Comparison of ENCODE assay signal across 9 cellular contexts in genomic region chr19:3028305-3029069, GRCh38.
DNase-seq lines count a peak whose midpoint lies in the region; ATAC-seq and TF ChIP-seq lines count a peak whose summit lies in the region.
"Had no signal": no experiment of that assay in that cellular context is flagged by ENCODE, and none has a peak within 500 bp of the region (broad histone marks: within the 10 kb centered on the region; RNA-seq: fewer than 3 reads in every experiment).

No MANE protein-coding gene starts in this region.

- intact Hi-C loops in dendritic cell treated with granulocyte-macrophage colony-stimulating factor and Interleukin-4, amounts not matched to agents 40 ng/mL and 50 ng/mL, for 4 days (cut with micrococcal nuclease), result no loop called here

- no peaks in the 10 kb centered on the region for H3K9me3 Mint-ChIP-seq in dendritic cell treated with granulocyte-macrophage colony-stimulating factor and Interleukin-4, amounts not matched to agents 40 ng/mL and 50 ng/mL, for 4 days
- H3K9me3 Mint-ChIP-seq: neural crest cell had no signal

- peak overlapping the region; percentile 41; the same call in 1 of the 2 replicates for H3K4me2 ChIP-seq in MM.1S (ENCODE audit: low read depth, low read length)

- H3K9me3 ChIP-seq in MM.1S (replicated peaks; ENCODE audit: insufficient read depth, low read length), result no peaks in the 10 kb centered on the region
- H3K9me3 ChIP-seq in mucosa of rectum (ENCODE audit: control insufficient read depth in 2 of 2, low read length in 2 of 2), result no peaks in the 10 kb centered on the region

- H3K4me3 Mint-ChIP-seq in dendritic cell treated with granulocyte-macrophage colony-stimulating factor and Interleukin-4, amounts not matched to agents 40 ng/mL and 50 ng/mL, for 4 days, result peak overlapping the region; percentile 61

- H3K27ac ChIP-seq in MM.1S (ENCODE audit: low read length), result no peak overlapping the region
- H3K27ac ChIP-seq in mucosa of rectum (ENCODE audit: low read depth in 2 of 2, low read length in 2 of 2), result peak overlapping the region in 1 of 2 donors; percentile 28

- no peaks in the 10 kb centered on the region; the same call in 1 of the 2 replicates for H4K20me1 ChIP-seq in MM.1S (ENCODE audit: insufficient read depth, low read length)

- H3K4me3 ChIP-seq in AG09309 (ENCODE audit: control insufficient read depth, low read depth, low read length), result peak overlapping the region; percentile 32
- no peak overlapping the region for H3K4me3 ChIP-seq in MM.1S (ENCODE audit: low read length)
- H3K4me3 ChIP-seq in mucosa of rectum (ENCODE audit: low read length in 2 of 2), result peak overlapping the region; percentile 56 to 67

- no peaks in the 10 kb centered on the region for H3K36me3 Mint-ChIP-seq in dendritic cell treated with granulocyte-macrophage colony-stimulating factor and Interleukin-4, amounts not matched to agents 40 ng/mL and 50 ng/mL, for 4 days (ENCODE audit: low read depth)

- H3K27me3 ChIP-seq in MM.1S (replicated peaks; ENCODE audit: insufficient read depth, low read length) (peaks cover 92% of the 10 kb centered on the region), mucosa of rectum (ENCODE audit: control insufficient read depth in 2 of 2, insufficient read depth in 2 of 2, low read length in 2 of 2) (no peaks in the 10 kb centered on the region)

- H3K9ac ChIP-seq in MM.1S (ENCODE audit: low read length), result no peak overlapping the region
- peak overlapping the region; percentile 17 to 75 for H3K9ac ChIP-seq in mucosa of rectum (ENCODE audit: low read depth in 1 of 2, low read length in 2 of 2)

- no peaks in the 10 kb centered on the region for H3K9me2 ChIP-seq in MM.1S (replicated peaks; ENCODE audit: insufficient read depth, low read length)

- H3K36me3 ChIP-seq in MM.1S (replicated peaks; ENCODE audit: insufficient read depth, low read length) (no peaks in the 10 kb centered on the region), mucosa of rectum (ENCODE audit: control insufficient read depth in 2 of 2, insufficient read depth in 2 of 2, low read length in 2 of 2) (no peaks in the 10 kb centered on the region)

- peaks cover 92% of the 10 kb centered on the region for H3K27me3 Mint-ChIP-seq in dendritic cell treated with granulocyte-macrophage colony-stimulating factor and Interleukin-4, amounts not matched to agents 40 ng/mL and 50 ng/mL, for 4 days

- H3K4me1 ChIP-seq in MM.1S (ENCODE audit: low read length) (no peaks in the 10 kb centered on the region), mucosa of rectum (ENCODE audit: control insufficient read depth in 2 of 2, insufficient read depth in 2 of 2, low read length in 2 of 2) (peaks cover 10% of the 10 kb centered on the region in 2 donors)

- H2AFZ ChIP-seq in MM.1S (ENCODE audit: low read length), result no peak overlapping the region

- TF ChIP-seq CTCF in AG09309 (IDR thresholded peaks at IDR 0.05; ENCODE audit: control insufficient read depth, insufficient read depth, low read depth, low read length, missing control alignments) (no peak), MM.1S (IDR thresholded peaks at IDR 0.05; ENCODE audit: low read length) (no peak)

- ATAC-seq in HG03432 (IDR thresholded peaks at IDR 0.05; ENCODE audit: unreplicated experiment), result no peak
- ATAC-seq in HG03378 (IDR thresholded peaks at IDR 0.05; ENCODE audit: unreplicated experiment), result no peak

- DNase-seq in AG09309 (ENCODE audit: low read depth), result no peak
- no peak for DNase-seq in MM.1S
- DNase-seq in stimulated activated CD4-positive, alpha-beta T cell treated with anti-CD3 and anti-CD28 coated beads, Interleukin-2, amount 100 ng/mL, for 48 hours, result no peak
- DNase-seq in SIG-M5 treated with dmso at 0.1 percent for 504 hours (lab: John Stamatoyannopoulos, UW; ENCODE audit: unreplicated experiment), result no peak

- H3K27ac Mint-ChIP-seq in dendritic cell treated with granulocyte-macrophage colony-stimulating factor and Interleukin-4, amounts not matched to agents 40 ng/mL and 50 ng/mL, for 4 days, result no peak overlapping the region

- H3F3A ChIP-seq in MM.1S (ENCODE audit: insufficient read depth, low read length), result no peaks in the 10 kb centered on the region

- no peaks in the 10 kb centered on the region for H3K79me2 ChIP-seq in MM.1S (ENCODE audit: low read length)

- H3K4me1 Mint-ChIP-seq in dendritic cell treated with granulocyte-macrophage colony-stimulating factor and Interleukin-4, amounts not matched to agents 40 ng/mL and 50 ng/mL, for 4 days (ENCODE audit: low read depth), result no peaks in the 10 kb centered on the region
